ENCODE assay signal across 11 cellular contexts in genomic region chr11:55826919-55827318, GRCh38. TPM values are rescaled to one million over a fixed set of nuclear protein-coding genes. Genes with fewer than 3 reads are reported as not detected.
"Had no signal": no experiment of that assay in that cellular context is flagged by ENCODE, and none has a peak within 500 bp of the region (broad histone marks: within the 10 kb centered on the region; RNA-seq: fewer than 3 reads in every experiment).

OR5L2 (plus strand) TSS chr11:55827219; CDS start chr11:55827219, 0 bp downstream.

- H3K27ac ChIP-seq: HL-60, KMS-11 had no signal

- H3K4me2 ChIP-seq: KMS-11 had no signal

- DNase-seq: IMR-90, Karpas-422, KBM-7, KG1 had no signal

- H3K4me3 ChIP-seq: K562 had no signal

- ATAC-seq: K562 had no signal

- FAIRE-seq: HTR-8/SVneo, K562 had no signal

- H3K9ac ChIP-seq: KMS-11 had no signal

RNA-seq across cellular contexts. Expression of gene OR5L2, which starts in this region (rescaled TPM):
- total RNA-seq: HT-29, HT1080, IMR-90, K562 had no signal
- polyA plus RNA-seq: IgD-negative memory B cell, IMR-90, K562 had no signal
